ENCODE assay signal across 14 cellular contexts in the genomic region with DNA sequence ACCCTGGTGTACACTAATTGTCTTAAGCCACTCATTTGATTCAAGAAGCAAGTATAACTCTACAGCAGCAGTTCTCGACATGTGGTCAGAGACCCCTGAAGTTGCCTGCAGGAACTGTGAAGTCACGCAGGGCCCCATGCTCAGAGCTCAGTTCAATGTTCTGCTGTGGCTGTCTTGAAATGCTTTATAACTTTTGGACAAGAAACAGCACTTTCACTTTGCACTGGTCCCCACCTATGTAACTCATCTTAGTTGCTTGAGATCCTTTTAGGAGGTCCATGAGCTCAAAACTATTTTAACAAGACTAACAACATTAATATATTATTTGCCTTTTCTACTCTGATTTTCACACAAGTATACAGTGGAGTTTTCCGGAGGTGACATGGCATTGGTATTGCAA.
DNase-seq lines count a peak whose midpoint lies in the region; ATAC-seq and TF ChIP-seq lines count a peak whose summit lies in the region.
"Had no signal": no experiment of that assay in that cellular context is flagged by ENCODE, and none has a peak within 500 bp of the region (broad histone marks: within the 10 kb centered on the region; RNA-seq: fewer than 3 reads in every experiment).

No MANE protein-coding gene starts in this region.

- H3K9me3 ChIP-seq in T-helper 17 cell (ENCODE audit: control insufficient read depth, low read length, poor library complexity, severe bottlenecking) (no peaks in the 10 kb centered on the region), HAP-1 (no peaks in the 10 kb centered on the region)

- H3K4me3 ChIP-seq in AG10803 (ENCODE audit: low read length) (no peak overlapping the region), HAP-1 (no peak overlapping the region)

- no peak for TF ChIP-seq CTCF in AG10803 (conservative IDR thresholded peaks at IDR 0.05; ENCODE audit: low read length)

- in situ Hi-C loops in HAP-1 (cut with MboI; ENCODE audit: low sequenced_read_pairs): no loop called here

- no peaks in the 10 kb centered on the region for H3K9me3 Mint-ChIP-seq in immature natural killer cell
- H3K9me3 Mint-ChIP-seq: naive B cell; stimulated activated naive B cell treated with anti-CD40 and anti-IgM and Interleukin-4, amounts not matched to agents 10 μg/mL and 1 μg/mL and 100 μg/mL, for 72 hours had no signal

- H3K4me3 Mint-ChIP-seq in T-helper 17 cell: peak overlapping the region; percentile 59
- peak overlapping the region in 4 of 5 donors; percentile 42 to 53 (median 50) for H3K4me3 Mint-ChIP-seq in immature natural killer cell

- peak; percentile 35 for ATAC-seq in GM18502 (IDR thresholded peaks at IDR 0.05; ENCODE audit: poor library complexity, unreplicated experiment)
- no peak for ATAC-seq in T-helper 17 cell
- ATAC-seq in GM18520 (IDR thresholded peaks at IDR 0.05; ENCODE audit: unreplicated experiment): no peak

- no peaks in the 10 kb centered on the region for H3K4me1 ChIP-seq in HAP-1

- H3K4me1 Mint-ChIP-seq in T-helper 17 cell: peaks cover 33% of the 10 kb centered on the region
- H3K4me1 Mint-ChIP-seq in immature natural killer cell: peaks cover 48 to 56% of the 10 kb centered on the region in 2 donors

- H3K36me3 Mint-ChIP-seq in T-helper 17 cell (ENCODE audit: low read depth): no peaks in the 10 kb centered on the region
- H3K36me3 Mint-ChIP-seq in immature natural killer cell: no peaks in the 10 kb centered on the region
- H3K36me3 Mint-ChIP-seq: naive B cell; stimulated activated naive B cell treated with anti-CD40 and anti-IgM and Interleukin-4, amounts not matched to agents 10 μg/mL and 1 μg/mL and 100 μg/mL, for 72 hours had no signal

- H3K27me3 Mint-ChIP-seq in T-helper 17 cell: peaks cover 33% of the 10 kb centered on the region
- H3K27me3 Mint-ChIP-seq in immature natural killer cell (ENCODE audit: low read depth in 3 of 3): peaks cover 0 to 6% (median 3%) of the 10 kb centered on the region in 3 donors

- DNase-seq in AG10803 (ENCODE audit: low read depth) (peak; percentile 9), T-helper 17 cell (no peak), immature natural killer cell (no peak), HAP-1 (ENCODE audit: low spot score in 2 of 2) (no peak), NCI-H2107 (lab: John Stamatoyannopoulos, UW) (no peak), NCI-H2029 treated with DMSO at 0.1 percent for 48 hours (lab: John Stamatoyannopoulos, UW) (no peak)
- DNase-seq: activated T-cell treated with anti-CD3 and anti-CD28 coated beads for 4 hours; naive B cell; NCI-H1436; NCI-H526 treated with DMSO at 0.1 percent for 48 hours; stimulated activated CD4-positive, alpha-beta T cell treated with anti-CD3 and anti-CD28 coated beads, Interleukin-4, amount 100 ng/mL, for 24 hours; stimulated activated naive B cell treated with anti-CD40 and anti-IgM and Interleukin-4, amounts not matched to agents 10 μg/mL and 1 μg/mL and 100 μg/mL, for 72 hours had no signal

- H3K27me3 ChIP-seq in HAP-1 (ENCODE audit: low read depth): no peaks in the 10 kb centered on the region

- H3K36me3 ChIP-seq in HAP-1 (replicated peaks): no peaks in the 10 kb centered on the region

- H3K27ac Mint-ChIP-seq in T-helper 17 cell (no peak overlapping the region), immature natural killer cell (peak overlapping the region in 5 of 6 donors; percentile 16 to 90 (median 30))
- H3K27ac Mint-ChIP-seq: naive B cell; stimulated activated naive B cell treated with anti-CD40 and anti-IgM and Interleukin-4, amounts not matched to agents 10 μg/mL and 1 μg/mL and 100 μg/mL, for 72 hours had no signal
